In the genomic region with DNA sequence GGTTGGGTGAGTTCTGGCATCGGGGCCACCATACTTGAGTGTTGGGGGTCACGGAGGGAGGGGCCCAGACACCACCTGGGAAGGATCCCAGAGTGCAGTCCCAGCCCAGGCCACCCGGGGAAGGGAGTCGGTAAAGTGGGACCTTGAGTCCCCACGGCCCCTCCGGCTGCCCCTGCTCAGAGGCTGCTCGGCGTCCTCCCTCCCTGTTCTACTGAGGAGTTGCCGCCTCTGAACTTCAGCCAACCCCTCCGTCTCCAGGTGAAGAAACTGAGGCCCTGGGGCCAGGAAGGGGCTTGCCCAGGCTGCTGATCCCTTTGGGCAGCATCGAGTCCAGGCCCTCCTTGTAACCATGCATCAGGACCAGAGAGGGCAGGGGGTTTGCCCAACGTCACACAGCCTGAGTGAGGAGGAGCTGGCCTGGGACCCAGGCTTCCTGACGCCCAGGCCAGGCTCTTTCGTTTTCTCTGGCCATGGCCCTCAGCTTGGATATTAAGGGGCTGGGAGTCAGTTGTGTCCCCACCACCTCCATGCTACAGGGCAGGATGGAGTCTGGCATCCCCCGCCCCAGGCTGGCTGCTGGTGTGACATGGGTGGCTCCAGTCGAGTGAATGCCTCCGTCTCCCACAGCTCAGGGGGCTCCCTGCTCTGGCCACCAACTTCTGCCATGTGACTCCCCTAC, we compare ENCODE assay signal across 11 cellular contexts. TPM values are rescaled to one million over a fixed set of nuclear protein-coding genes. Genes with fewer than 3 reads are reported as not detected.
DNase-seq lines count a peak whose midpoint lies in the region; ATAC-seq and TF ChIP-seq lines count a peak whose summit lies in the region.
"Had no signal": no experiment of that assay in that cellular context is flagged by ENCODE, and none has a peak within 500 bp of the region (broad histone marks: within the 10 kb centered on the region; RNA-seq: fewer than 3 reads in every experiment).

No MANE protein-coding gene starts in this region.

- H3K4me3 ChIP-seq in CD8-positive, alpha-beta memory T cell (ENCODE audit: low read length) = peak overlapping the region; percentile 61
- H3K4me3 ChIP-seq in Loucy (ENCODE audit: low read length, poor library complexity, severe bottlenecking) (peak overlapping the region; percentile 89), osteoblast (ENCODE audit: insufficient read depth, low read length) (peak overlapping the region; percentile 16)

- TF ChIP-seq CTCF in Loucy (conservative IDR thresholded peaks at IDR 0.05; ENCODE audit: low read length) = peak; percentile 16
- no peak for TF ChIP-seq CTCF in chondrocyte (IDR thresholded peaks at IDR 0.05)
- no peak for TF ChIP-seq CTCF in osteoblast (IDR thresholded peaks at IDR 0.05; ENCODE audit: extremely low read depth, low read depth, low read length)
- no peak for TF ChIP-seq CTCF in progenitor cell of endocrine pancreas (IDR thresholded peaks at IDR 0.05; ENCODE audit: unreplicated experiment)

- H3K4me1 ChIP-seq in CD8-positive, alpha-beta memory T cell (ENCODE audit: insufficient read depth, low read length) = peaks cover 24% of the 10 kb centered on the region
- H3K4me1 ChIP-seq in Loucy (ENCODE audit: insufficient read depth, low read length, poor library complexity, severe bottlenecking) (peaks cover 52% of the 10 kb centered on the region), osteoblast (ENCODE audit: insufficient read depth, low read length) (peaks cover 1% of the 10 kb centered on the region)

- H4K20me1 ChIP-seq in Loucy (ENCODE audit: insufficient read depth, low read length, poor library complexity, severe bottlenecking) (peaks cover 18% of the 10 kb centered on the region), osteoblast (ENCODE audit: insufficient read depth, low read length) (no peaks in the 10 kb centered on the region)

- H3K9ac ChIP-seq in Loucy (ENCODE audit: low read depth, low read length, poor library complexity, severe bottlenecking) = peak overlapping the region; percentile 96

- no peaks in the 10 kb centered on the region for H3F3A ChIP-seq in Loucy (ENCODE audit: low read depth)

- CTCF ChIA-PET in CD8-positive, alpha-beta memory T cell (lab: Charles Lee) = interaction anchor here (1.1 to 1.6 kb wide), 2 partner anchors 100 to 189 kb away, joined by 4 to 5 read pairs; no protein-coding TSS in a partner anchor

- no peaks in the 10 kb centered on the region for H3K9me3 ChIP-seq in CD8-positive, alpha-beta memory T cell (ENCODE audit: low read length)
- no peaks in the 10 kb centered on the region for H3K9me3 ChIP-seq in Loucy (ENCODE audit: insufficient read depth, low read depth, low read length)
- no peaks in the 10 kb centered on the region for H3K9me3 ChIP-seq in osteoblast (ENCODE audit: low read depth, low read length)

- peak overlapping the region; percentile 73 for H3K27ac ChIP-seq in CD8-positive, alpha-beta memory T cell (ENCODE audit: low read depth, low read length)
- no peak overlapping the region for H3K27ac ChIP-seq in osteoblast (ENCODE audit: low read depth, low read length)

- H2AFZ ChIP-seq in Loucy (ENCODE audit: low read length) = peak overlapping the region; percentile 15; the same call in 1 of the 2 replicates
- H2AFZ ChIP-seq in osteoblast (ENCODE audit: low read length) = no peak overlapping the region

- DNase-seq in CD8-positive, alpha-beta memory T cell = peak in 3 of 5 donors; percentile 8 to 55 (median 18)
- DNase-seq in chondrocyte (ENCODE audit: low spot score) = peak; percentile 90
- DNase-seq in osteoblast (ENCODE audit: insufficient read length, low spot score, missing footprints) = no peak
- DNase-seq in progenitor cell of endocrine pancreas (ENCODE audit: low spot score, unreplicated experiment) = no peak
- no peak for DNase-seq in iPS-NIHi11 (ENCODE audit: low spot score)
- DNase-seq in T1000 (lab: John Stamatoyannopoulos, UW) = no peak
- DNase-seq: DMS 273 treated with DMSO at 0.1 percent for 48 hours, NCI-H524 treated with DMSO at 0.1 percent for 48 hours had no signal

- H3K9me2 ChIP-seq in Loucy (replicated peaks; ENCODE audit: low read depth, low read length) = no peaks in the 10 kb centered on the region

- peak overlapping the region; percentile 84 to 96 (median 90) for H3K4me3 Mint-ChIP-seq in CD8-positive, alpha-beta memory T cell
- H3K4me3 Mint-ChIP-seq in chondrocyte (ENCODE audit: unreplicated experiment) (no peak overlapping the region), progenitor cell of endocrine pancreas (ENCODE audit: low read depth) (no peak overlapping the region)
- H3K4me3 Mint-ChIP-seq: brain had no signal

- H3K36me3 Mint-ChIP-seq in CD8-positive, alpha-beta memory T cell = peaks cover 0 to 40% (median 2%) of the 10 kb centered on the region in 3 donors
- no peaks in the 10 kb centered on the region for H3K36me3 Mint-ChIP-seq in chondrocyte (ENCODE audit: low read depth)
- H3K36me3 Mint-ChIP-seq in progenitor cell of endocrine pancreas (ENCODE audit: insufficient read depth) = no peaks in the 10 kb centered on the region
- H3K36me3 Mint-ChIP-seq: brain had no signal

- peaks cover 21 to 43% (median 24%) of the 10 kb centered on the region in 3 donors for H3K4me1 Mint-ChIP-seq in CD8-positive, alpha-beta memory T cell
- H3K4me1 Mint-ChIP-seq in chondrocyte (ENCODE audit: low read depth) (peaks cover 11% of the 10 kb centered on the region), progenitor cell of endocrine pancreas (ENCODE audit: low read depth) (no peaks in the 10 kb centered on the region)

- POLR2A ChIA-PET in CD8-positive, alpha-beta memory T cell (lab: Charles Lee) = interaction anchor here (1.1 to 1.5 kb wide), 4 partner anchors 8 to 482 kb away, joined by 3 to 5 read pairs (median 4); no protein-coding TSS in a partner anchor

- no peaks in the 10 kb centered on the region for H3K27me3 Mint-ChIP-seq in CD8-positive, alpha-beta memory T cell
- H3K27me3 Mint-ChIP-seq in chondrocyte (ENCODE audit: low read depth) = peaks cover 10% of the 10 kb centered on the region
- H3K27me3 Mint-ChIP-seq in progenitor cell of endocrine pancreas = peaks cover 28% of the 10 kb centered on the region

- ATAC-seq in HG03095 (IDR thresholded peaks at IDR 0.05; ENCODE audit: unreplicated experiment) = no peak

- H3K36me3 ChIP-seq in CD8-positive, alpha-beta memory T cell (ENCODE audit: insufficient read depth, low read length) = peaks cover 17% of the 10 kb centered on the region
- H3K36me3 ChIP-seq in Loucy (ENCODE audit: insufficient read depth, low read length) = peaks cover 12% of the 10 kb centered on the region; the same call in 1 of the 2 replicates
- no peaks in the 10 kb centered on the region for H3K36me3 ChIP-seq in osteoblast (ENCODE audit: insufficient read depth, low read length)

- H3K79me2 ChIP-seq in Loucy (ENCODE audit: insufficient read depth, low read length) (peaks cover 51% of the 10 kb centered on the region), osteoblast (ENCODE audit: insufficient read depth, low read length) (no peaks in the 10 kb centered on the region)

- H3K27me3 ChIP-seq in CD8-positive, alpha-beta memory T cell (ENCODE audit: insufficient read depth, low read length, poor library complexity, severe bottlenecking) = no peaks in the 10 kb centered on the region
- H3K27me3 ChIP-seq in Loucy (ENCODE audit: insufficient read depth, low read length, poor library complexity, severe bottlenecking) (no peaks in the 10 kb centered on the region), osteoblast (ENCODE audit: insufficient read depth, low read length) (peaks cover 19% of the 10 kb centered on the region)

- H3K9me3 Mint-ChIP-seq in CD8-positive, alpha-beta memory T cell = no peaks in the 10 kb centered on the region
- H3K9me3 Mint-ChIP-seq in chondrocyte (ENCODE audit: low read depth) (no peaks in the 10 kb centered on the region), progenitor cell of endocrine pancreas (ENCODE audit: low read depth) (no peaks in the 10 kb centered on the region)

- H3K4me2 ChIP-seq in Loucy (ENCODE audit: low read depth, low read length, poor library complexity, severe bottlenecking) = peak overlapping the region; percentile 77
- H3K4me2 ChIP-seq in osteoblast (ENCODE audit: insufficient read depth, low read length) = no peak overlapping the region

- peak overlapping the region; percentile 94 to 99 (median 98) for H3K27ac Mint-ChIP-seq in CD8-positive, alpha-beta memory T cell
- H3K27ac Mint-ChIP-seq in chondrocyte (ENCODE audit: unreplicated experiment) = no peak overlapping the region
- no peak overlapping the region for H3K27ac Mint-ChIP-seq in progenitor cell of endocrine pancreas
- H3K27ac Mint-ChIP-seq: brain had no signal

RNA-seq across cellular contexts. Expression of a gene that starts 1.3 kb away (rescaled TPM):
- total RNA-seq in CD8-positive, alpha-beta memory T cell = 10 to 100 TPM; 56.0 to 57.4 TPM
- polyA plus RNA-seq in CD8-positive, alpha-beta memory T cell = 94.4 TPM
- total RNA-seq in chondrocyte = 0.15 to 0.27 TPM in 2 of 3 replicates, not detected in the other
- 1.1 and 1.5 TPM in 2 replicates for total RNA-seq in osteoblast
- total RNA-seq in progenitor cell of endocrine pancreas = 0.22 TPM in 1 of 2 replicates, not detected in the other

Comparison
In these comparisons a context has a peak if more than half of its experiments do, and no peak if none do; other contexts are left out.
1. DNase-seq: peak in CD8-positive, alpha-beta memory T cell (3 of 5) and chondrocyte (single experiment); none in osteoblast (single experiment), progenitor cell of endocrine pancreas (single experiment), iPS-NIHi11 (single experiment) and T1000 (single experiment).
2. H3K4me3 ChIP-seq: peak in every context shown above with its lines; median percentile 89 in Loucy; 61 in CD8-positive, alpha-beta memory T cell; 16 in osteoblast.
3. H3K27ac Mint-ChIP-seq: peak in CD8-positive, alpha-beta memory T cell (8 of 8); none in chondrocyte (single experiment) and progenitor cell of endocrine pancreas (single experiment).
4. H3K4me3 Mint-ChIP-seq: peak in CD8-positive, alpha-beta memory T cell (7 of 7); none in chondrocyte (single experiment) and progenitor cell of endocrine pancreas (single experiment).
5. RNA of a gene that starts 1.3 kb away (total RNA-seq): 56.0 to 57.4 TPM in CD8-positive, alpha-beta memory T cell; 1.1 to 1.5 TPM in osteoblast, 0.15 to 0.27 TPM in chondrocyte and 0.22 TPM in progenitor cell of endocrine pancreas; every median in the first group is over 10 times any median in the second.